8 cellular contexts compared by ENCODE assay signal in genomic region chr16:4957720-4958509, GRCh38. TPM values are rescaled to one million over a fixed set of nuclear protein-coding genes. Genes with fewer than 3 reads are reported as not detected.
DNase-seq lines count a peak whose midpoint lies in the region; ATAC-seq and TF ChIP-seq lines count a peak whose summit lies in the region.

SEC14L5 (plus strand) TSS chr16:4958330; CDS start chr16:4959324, 994 bp downstream.

- no peaks in the 10 kb centered on the region for H3K9me3 ChIP-seq in colonic mucosa

- no peak for TF ChIP-seq CTCF in colonic mucosa (IDR thresholded peaks at IDR 0.05)

- DNase-seq in A172 (ENCODE audit: low spot score) (peak; percentile 97), NCI-H524 (lab: John Stamatoyannopoulos, UW) (peak; percentile 93 to 98), colonic mucosa (peak; percentile 100), kidney tubule cell (ENCODE audit: low spot score) (peak; percentile 97)
- peak; percentile 97 for DNase-seq in activated CD4-positive, alpha-beta T cell treated with anti-CD3 and anti-CD28 coated beads, Interleukin-2, amount 10 ng/mL, durations not matched to agents 24 days and 14 days
- DNase-seq in stimulated activated CD4-positive, alpha-beta T cell treated with anti-CD3 and anti-CD28 coated beads, Interleukin-15, amount 100 ng/mL, for 24 hours = peak; percentile 95

- no peaks in the 10 kb centered on the region for H3K9me3 Mint-ChIP-seq in activated CD4-positive, alpha-beta T cell treated with anti-CD3 and anti-CD28 coated beads, Interleukin-2, amount 10 ng/mL, durations not matched to agents 24 days and 14 days

- no peaks in the 10 kb centered on the region for H3K27me3 ChIP-seq in colonic mucosa

- H3K36me3 ChIP-seq in colonic mucosa = no peaks in the 10 kb centered on the region

- H3K27me3 Mint-ChIP-seq in activated CD4-positive, alpha-beta T cell treated with anti-CD3 and anti-CD28 coated beads, Interleukin-2, amount 10 ng/mL, durations not matched to agents 24 days and 14 days = peaks cover 31% of the 10 kb centered on the region

- peak within 1 kb of the TSS; percentile 78 for H3K27ac ChIP-seq in colonic mucosa

- intact Hi-C loops in activated CD4-positive, alpha-beta T cell treated with anti-CD3 and anti-CD28 coated beads, Interleukin-2, amount 10 ng/mL, durations not matched to agents 24 days and 14 days (cut with micrococcal nuclease) = loop anchor here (1.0 to 10.0 kb wide), 7 partner anchors 75 to 423 kb away; partner anchors contain the start of genes ANKS3, CDIP1, DNAAF8 and EEF2KMT
- intact Hi-C loops in colonic mucosa (cut with DNase I) = loop anchor here (5.0 to 10.0 kb wide), 2 partner anchors 116 to 223 kb away; partner anchors contain the start of genes ANKS3 and DNAAF8

- peak within 1 kb of the TSS; percentile 62 for H3K27ac Mint-ChIP-seq in activated CD4-positive, alpha-beta T cell treated with anti-CD3 and anti-CD28 coated beads, Interleukin-2, amount 10 ng/mL, durations not matched to agents 24 days and 14 days

- ATAC-seq in GM18868 (IDR thresholded peaks at IDR 0.05; ENCODE audit: unreplicated experiment) = peak; percentile 75
- peak; percentile 63 for ATAC-seq in HG03280 (IDR thresholded peaks at IDR 0.05; ENCODE audit: unreplicated experiment)

- peak within 1 kb of the TSS; percentile 52 to 55 for H3K9ac ChIP-seq in colonic mucosa (ENCODE audit: low read depth in 2 of 2, low read length in 2 of 2)

- peak within 1 kb of the TSS; percentile 45 for H3K4me3 ChIP-seq in colonic mucosa

- peak within 1 kb of the TSS; percentile 88 for H3K4me3 Mint-ChIP-seq in activated CD4-positive, alpha-beta T cell treated with anti-CD3 and anti-CD28 coated beads, Interleukin-2, amount 10 ng/mL, durations not matched to agents 24 days and 14 days

- H3K4me1 ChIP-seq in colonic mucosa = peaks cover 5% of the 10 kb centered on the region

- H3K36me3 Mint-ChIP-seq in activated CD4-positive, alpha-beta T cell treated with anti-CD3 and anti-CD28 coated beads, Interleukin-2, amount 10 ng/mL, durations not matched to agents 24 days and 14 days (ENCODE audit: low read depth) = no peaks in the 10 kb centered on the region

- peaks cover 20% of the 10 kb centered on the region for H3K4me1 Mint-ChIP-seq in activated CD4-positive, alpha-beta T cell treated with anti-CD3 and anti-CD28 coated beads, Interleukin-2, amount 10 ng/mL, durations not matched to agents 24 days and 14 days

RNA-seq across cellular contexts. Expression of gene SEC14L5, which starts in this region (rescaled TPM):
- 0.14 TPM in 1 of 2 replicates, not detected in the other for total RNA-seq in A172 (2014; rRNA removed; shearing (Covaris generic))
- total RNA-seq in activated CD4-positive, alpha-beta T cell treated with anti-CD3 and anti-CD28 coated beads, Interleukin-2, amount 10 ng/mL, durations not matched to agents 24 days and 14 days = not detected in 2 replicates
- 1 to 10 TPM in 1 of 2 donors, under 1 TPM in 1; 0.59 to 1.8 TPM for total RNA-seq in colonic mucosa

Comparison
In these comparisons a context has a peak if more than half of its experiments do, and no peak if none do; other contexts are left out.
1. Peak in every context shown above with its lines: DNase-seq, ATAC-seq, H3K4me3 ChIP-seq and H3K27ac ChIP-seq.
2. Peak in DNase-seq in A172; RNA of the gene not detected or under 1 TPM.
3. Peak in DNase-seq in activated CD4-positive, alpha-beta T cell treated with anti-CD3 and anti-CD28 coated beads, Interleukin-2, amount 10 ng/mL, durations not matched to agents 24 days and 14 days; RNA of the gene not detected or under 1 TPM.